Comparison of ENCODE assay signal across 12 cellular contexts in the genomic region with DNA sequence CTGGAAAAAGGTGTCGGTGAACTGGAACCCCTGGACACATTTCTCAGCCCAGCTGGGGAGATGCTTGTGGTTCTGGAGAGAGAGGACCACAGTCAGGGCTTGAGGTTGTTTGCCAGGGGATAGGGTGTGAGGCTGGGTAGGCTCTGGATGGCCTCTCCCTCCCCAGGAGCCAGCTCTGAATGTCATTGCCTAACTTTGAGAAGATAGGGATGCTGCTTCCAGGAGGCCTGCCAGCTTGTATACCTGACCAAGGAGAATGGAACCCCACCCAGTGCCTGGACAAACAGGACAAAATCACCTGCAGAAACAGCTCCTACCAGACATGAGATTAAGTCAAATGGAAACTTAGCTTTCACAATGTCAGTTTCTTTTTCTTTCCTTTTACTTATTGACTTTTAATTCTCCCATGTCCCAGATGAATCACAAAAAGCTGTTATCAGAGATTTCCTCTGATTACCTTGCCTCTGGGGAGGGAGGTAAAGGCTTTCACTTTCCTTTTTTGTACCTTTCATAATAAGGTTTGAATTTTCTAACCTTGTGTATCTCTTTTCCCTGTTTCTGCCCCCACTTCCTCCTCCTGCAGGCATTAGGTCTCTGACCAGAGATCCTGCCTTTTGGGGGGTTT. TPM values are rescaled to one million over a fixed set of nuclear protein-coding genes. Genes with fewer than 3 reads are reported as not detected.
DNase-seq lines count a peak whose midpoint lies in the region; ATAC-seq, FAIRE-seq and TF ChIP-seq lines count a peak whose summit lies in the region.
"Had no signal": no experiment of that assay in that cellular context is flagged by ENCODE, and none has a peak within 500 bp of the region (broad histone marks: within the 10 kb centered on the region; RNA-seq: fewer than 3 reads in every experiment).

No MANE protein-coding gene starts in this region.

- intact Hi-C loops in natural killer cell (cut with micrococcal nuclease) = no loop called here

- peak overlapping the region; percentile 69 for H3K27ac Mint-ChIP-seq in activated naive CD8-positive, alpha-beta T cell treated with anti-CD3 and anti-CD28 coated beads for 36 hours
- peak overlapping the region in 1 of 2 donors; percentile 18 for H3K27ac Mint-ChIP-seq in natural killer cell

- no peaks in the 10 kb centered on the region for H3K36me3 Mint-ChIP-seq in activated naive CD8-positive, alpha-beta T cell treated with anti-CD3 and anti-CD28 coated beads for 36 hours
- no peaks in the 10 kb centered on the region for H3K36me3 Mint-ChIP-seq in natural killer cell

- peaks cover 3% of the 10 kb centered on the region for H3K27me3 Mint-ChIP-seq in activated naive CD8-positive, alpha-beta T cell treated with anti-CD3 and anti-CD28 coated beads for 36 hours
- peaks cover 3 to 12% of the 10 kb centered on the region in 2 donors for H3K27me3 Mint-ChIP-seq in natural killer cell (ENCODE audit: low read depth in 2 of 2)

- H3K4me1 ChIP-seq in ACC112 (ENCODE audit: control insufficient read depth, insufficient read depth, low read length, unreplicated experiment) = peaks cover 35% of the 10 kb centered on the region

- no peaks in the 10 kb centered on the region for H3K9me3 Mint-ChIP-seq in activated naive CD8-positive, alpha-beta T cell treated with anti-CD3 and anti-CD28 coated beads for 36 hours
- no peaks in the 10 kb centered on the region for H3K9me3 Mint-ChIP-seq in natural killer cell

- DNase-seq in GM12892 (ENCODE audit: insufficient read length) = no peak
- no peak for DNase-seq in activated naive CD8-positive, alpha-beta T cell treated with anti-CD3 and anti-CD28 coated beads for 36 hours
- DNase-seq in mesenteric fat pad (ENCODE audit: low spot score) = peak; percentile 43
- DNase-seq in NCI-H345 treated with DMSO at 0.1 percent for 48 hours (lab: John Stamatoyannopoulos, UW; ENCODE audit: unreplicated experiment) = no peak
- DNase-seq in natural killer cell = no peak
- DNase-seq: DMS 273 treated with DMSO at 0.1 percent for 48 hours, NCI-H446 had no signal

- no peak overlapping the region for H3K4me3 ChIP-seq in ACC112 (ENCODE audit: low read depth, low read length)

- no peak for TF ChIP-seq CTCF in natural killer cell (IDR thresholded peaks at IDR 0.05)

- no peaks in the 10 kb centered on the region for H3K79me2 ChIP-seq in ACC112 (ENCODE audit: control insufficient read depth, insufficient read depth, low read length, unreplicated experiment)

- H3K27me3 ChIP-seq in ACC112 (ENCODE audit: insufficient read depth, low read length) = no peaks in the 10 kb centered on the region

- H3K36me3 ChIP-seq in ACC112 (ENCODE audit: insufficient read depth, low read length) = no peaks in the 10 kb centered on the region

- H3K4me1 Mint-ChIP-seq in activated naive CD8-positive, alpha-beta T cell treated with anti-CD3 and anti-CD28 coated beads for 36 hours = peaks cover 17% of the 10 kb centered on the region
- H3K4me1 Mint-ChIP-seq in natural killer cell = peaks cover 0 to 9% of the 10 kb centered on the region in 2 donors

- peak overlapping the region; percentile 63 for H2AFZ ChIP-seq in ACC112 (ENCODE audit: low read length, unreplicated experiment)

- ATAC-seq in natural killer cell = no peak
- ATAC-seq in HG02623 (IDR thresholded peaks at IDR 0.05; ENCODE audit: unreplicated experiment) = no peak
- no peak for ATAC-seq in HG03378 (IDR thresholded peaks at IDR 0.05; ENCODE audit: unreplicated experiment)

- H3K27ac ChIP-seq in ACC112 (ENCODE audit: low read depth, low read length) = peak overlapping the region; percentile 31

- no peak for TF ChIP-seq POLR2A in GM12892 (IDR thresholded peaks at IDR 0.05; ENCODE audit: low read depth, low read length)

- no peak overlapping the region for H3K4me3 Mint-ChIP-seq in activated naive CD8-positive, alpha-beta T cell treated with anti-CD3 and anti-CD28 coated beads for 36 hours
- H3K4me3 Mint-ChIP-seq in natural killer cell = no peak overlapping the region

- peak; percentile 87 for FAIRE-seq in GM12892 (lab: Jason Lieb, UNC)

RNA-seq across cellular contexts. Expression of a gene that starts 29.8 kb away (rescaled TPM):
- 0.64 TPM for polyA plus RNA-seq in GM12892 (2012; ENCODE audit: missing spikeins)
- total RNA-seq in activated naive CD8-positive, alpha-beta T cell treated with anti-CD3 and anti-CD28 coated beads for 36 hours = under 1 TPM; 0.34 to 0.54 TPM
- 1.8 TPM for total RNA-seq in mesenteric fat pad
- not detected for total RNA-seq in natural killer cell

RNA-seq across cellular contexts. Expression of a gene that starts 44.3 kb away (rescaled TPM):
- polyA plus RNA-seq in GM12892 (2012; ENCODE audit: missing spikeins) = 920 TPM
- 10 to 100 TPM; 12.4 to 12.7 TPM for total RNA-seq in activated naive CD8-positive, alpha-beta T cell treated with anti-CD3 and anti-CD28 coated beads for 36 hours
- total RNA-seq in mesenteric fat pad = not detected
- under 1 TPM in 1 of 3 donors, not detected in 2; 0.14 TPM for total RNA-seq in natural killer cell
- total RNA-seq: SK-MEL-5, skeletal muscle tissue had no signal

RNA-seq across cellular contexts. Expression of a gene that starts 58.0 kb away (rescaled TPM):
- polyA plus RNA-seq in GM12892 (2012; ENCODE audit: missing spikeins) = 0.45 TPM
- under 1 TPM in 1 of 2 experiments, not detected in 1; 0.14 TPM for total RNA-seq in activated naive CD8-positive, alpha-beta T cell treated with anti-CD3 and anti-CD28 coated beads for 36 hours
- total RNA-seq in mesenteric fat pad (14.6 TPM), natural killer cell (not detected)

Comparison
In these comparisons a context has a peak if more than half of its experiments do, and no peak if none do; other contexts are left out.
1. RNA of a gene that starts 44.3 kb away (total RNA-seq): 12.4 to 12.7 TPM in activated naive CD8-positive, alpha-beta T cell treated with anti-CD3 and anti-CD28 coated beads for 36 hours; not detected in mesenteric fat pad (single experiment) and 0.14 TPM in natural killer cell; every median in the first group is over 10 times any median in the second.
2. RNA of a gene that starts 58.0 kb away (total RNA-seq): 14.6 TPM in mesenteric fat pad (single experiment); 0.14 TPM in activated naive CD8-positive, alpha-beta T cell treated with anti-CD3 and anti-CD28 coated beads for 36 hours and not detected in natural killer cell; every median in the first group is over 10 times any median in the second.